In the genomic region with DNA sequence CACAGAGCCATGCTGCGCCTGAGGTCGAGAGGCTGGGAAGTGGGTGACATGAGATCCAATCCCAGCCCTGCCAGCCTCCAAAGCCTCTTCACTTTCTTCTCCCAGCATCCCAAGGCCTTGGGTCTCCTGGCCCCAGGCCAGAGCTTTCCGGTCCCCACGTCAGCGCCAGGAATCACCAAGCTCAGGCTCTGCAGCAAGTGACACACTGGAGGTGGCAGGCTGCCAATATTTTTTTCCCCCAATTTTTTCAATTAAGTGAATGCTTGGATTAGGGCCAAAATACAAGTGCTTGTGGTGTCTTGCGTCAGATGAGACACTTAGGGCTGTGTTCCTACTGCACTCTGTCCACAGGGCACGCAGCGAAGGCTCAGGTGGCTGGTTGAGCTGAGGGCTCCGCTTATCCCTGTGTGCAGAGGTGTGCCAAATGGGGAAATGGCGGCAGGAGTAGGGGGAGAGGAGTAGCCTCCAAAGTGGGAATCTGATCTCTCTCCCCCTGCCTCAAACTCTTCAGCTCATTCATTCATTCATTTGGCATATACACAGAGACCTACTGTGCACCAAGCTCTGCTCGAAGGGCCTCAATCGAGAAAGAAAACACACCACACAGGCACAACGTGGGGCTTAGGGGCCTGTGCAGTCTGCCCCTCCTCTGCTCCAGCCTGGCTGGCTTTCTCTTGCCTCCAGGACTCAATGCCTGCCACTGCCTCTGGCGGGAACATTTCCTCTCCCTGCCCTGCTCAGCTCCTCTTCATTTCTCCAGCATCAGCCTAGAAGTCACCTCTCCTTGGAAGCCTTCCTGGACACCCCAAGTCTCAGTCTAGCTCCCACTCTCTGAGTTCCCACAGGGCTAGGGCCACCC, we compare ENCODE assay signal across 9 cellular contexts. TPM values are rescaled to one million over a fixed set of nuclear protein-coding genes. Genes with fewer than 3 reads are reported as not detected.
DNase-seq lines count a peak whose midpoint lies in the region; ATAC-seq, FAIRE-seq and TF ChIP-seq lines count a peak whose summit lies in the region.
"Had no signal": no experiment of that assay in that cellular context is flagged by ENCODE, and none has a peak within 500 bp of the region (broad histone marks: within the 10 kb centered on the region; RNA-seq: fewer than 3 reads in every experiment).

No MANE protein-coding gene starts in this region.

- POLR2A ChIA-PET in HepG2 (lab: Yijun Ruan, JAX): interaction anchor here (1.1 kb wide), 1 partner anchor 12 kb away, joined by 3 read pairs; no protein-coding TSS in a partner anchor

- intact Hi-C loops in HepG2 (cut with micrococcal nuclease; ENCODE audit: unreplicated experiment): no loop called here

- H3K27ac ChIP-seq in brain microvascular endothelial cell: no peak overlapping the region
- H3K27ac ChIP-seq in HepG2 (ENCODE audit: extremely low read length, insufficient read depth, low read length): no peak overlapping the region
- H3K27ac ChIP-seq: neutrophil had no signal

- H3K4me3 ChIP-seq in brain microvascular endothelial cell (ENCODE audit: low read depth, low read length): no peak overlapping the region
- no peak overlapping the region for H3K4me3 ChIP-seq in HepG2 (replicated peaks in 1 of 3; ENCODE audit: insufficient read depth in 1 of 3, low read depth in 2 of 3, low read length in 3 of 3)

- ATAC-seq in HepG2 (peak; percentile 36), GM21619 (IDR thresholded peaks at IDR 0.05; ENCODE audit: unreplicated experiment) (no peak), HG03378 (IDR thresholded peaks at IDR 0.05; ENCODE audit: unreplicated experiment) (no peak), GM19328 (IDR thresholded peaks at IDR 0.05; ENCODE audit: unreplicated experiment) (no peak)

- H3K36me3 ChIP-seq in brain microvascular endothelial cell (replicated peaks): no peaks in the 10 kb centered on the region
- no peaks in the 10 kb centered on the region for H3K36me3 ChIP-seq in HepG2 (replicated peaks in 1 of 2; ENCODE audit: control insufficient read depth in 1 of 2, insufficient read depth in 2 of 2, low read length in 2 of 2)
- H3K36me3 ChIP-seq: neutrophil had no signal

- H3K4me1 ChIP-seq in HepG2 (ENCODE audit: insufficient read depth, low read length): peaks cover 34% of the 10 kb centered on the region

- no peak for FAIRE-seq in HepG2 (lab: Jason Lieb, UNC)

- WGBS in HepG2 (ENCODE audit: low lambda C conversion rate): 81% methylated on average over 14 of the region's 14 CpGs

- no peak for TF ChIP-seq CTCF in brain microvascular endothelial cell (IDR thresholded peaks at IDR 0.05; ENCODE audit: low read depth, low read length, missing control alignments)
- TF ChIP-seq CTCF in HepG2 (CRISPR knock-in tag; IDR thresholded peaks at IDR 0.05): no peak
- no peak for TF ChIP-seq CTCF in GM20000 (IDR thresholded peaks at IDR 0.05; ENCODE audit: extremely low read depth, missing control alignments)

- CTCF ChIA-PET in HepG2 (lab: Yijun Ruan, JAX; ENCODE audit: low intra/inter-chr PET ratio, low total read pairs): no interaction called here

- no peak for TF ChIP-seq EP300 in HepG2 (IDR thresholded peaks at IDR 0.05; ENCODE audit: low read depth in 2 of 2, low read length in 2 of 2)
- TF ChIP-seq EP300 in HepG2 (CRISPR knock-in tag; IDR thresholded peaks at IDR 0.05; ENCODE audit: borderline replicate concordance): no peak

- H3K4me2 ChIP-seq in HepG2 (ENCODE audit: low read depth, low read length): no peak overlapping the region

- no TSS peak for BruUV-seq in HepG2 (replicated peaks; lab: Mats Ljungman, UMichigan)

- in situ Hi-C loops in brain microvascular endothelial cell (cut with HindIII; ENCODE audit: low pct_ligation_motif_present, low sequenced_read_pairs): no loop called here
- in situ Hi-C loops in HepG2 (cut with HindIII; ENCODE audit: extremely low pct_ligation_motif_present, low pct_unique_long_range_greater_than_20kb): no loop called here

- no peak for TF ChIP-seq POLR2A in HepG2 (IDR thresholded peaks at IDR 0.05; ENCODE audit: insufficient read depth in 1 of 2, low read depth in 2 of 2, low read length in 2 of 2)

- no peaks in the 10 kb centered on the region for H4K20me1 ChIP-seq in HepG2 (ENCODE audit: insufficient read depth, low read length)

- peak; percentile 53 for DNase-seq in AG08396 (ENCODE audit: low spot score)
- peak; percentile 64 to 85 for DNase-seq in NCI-H2081 (lab: John Stamatoyannopoulos, UW)
- DNase-seq in brain microvascular endothelial cell: peak; percentile 93
- DNase-seq in HepG2 (ENCODE audit: low spot score): peak; percentile 23
- DNase-seq in GM20000 (ENCODE audit: low spot score): no peak

- no peak overlapping the region for H3K9ac ChIP-seq in HepG2 (ENCODE audit: insufficient read depth, low read depth, low read length)

- no peaks in the 10 kb centered on the region for H3K27me3 ChIP-seq in brain microvascular endothelial cell (replicated peaks)
- H3K27me3 ChIP-seq in HepG2 (ENCODE audit: control insufficient read depth in 1 of 2, insufficient read depth in 2 of 2, low read length in 2 of 2): no peaks in the 10 kb centered on the region; a peak in 1 of 5 replicates

- H3K79me2 ChIP-seq in HepG2 (ENCODE audit: insufficient read depth, low read length): no peaks in the 10 kb centered on the region

- H2AFZ ChIP-seq in HepG2 (ENCODE audit: low read length): no peak overlapping the region

- H3K9me3 ChIP-seq in HepG2 (ENCODE audit: low read length): no peaks in the 10 kb centered on the region
- H3K9me3 ChIP-seq: neutrophil had no signal

- TF ChIP-seq RAD21 in HepG2 (CRISPR knock-in tag; IDR thresholded peaks at IDR 0.05): no peak

TF ChIP-seq in HepG2, 621 proteins besides CTCF, POLR2A, EP300 and RAD21 (continues in another document):
- TF ChIP-seq, protein P1, sequence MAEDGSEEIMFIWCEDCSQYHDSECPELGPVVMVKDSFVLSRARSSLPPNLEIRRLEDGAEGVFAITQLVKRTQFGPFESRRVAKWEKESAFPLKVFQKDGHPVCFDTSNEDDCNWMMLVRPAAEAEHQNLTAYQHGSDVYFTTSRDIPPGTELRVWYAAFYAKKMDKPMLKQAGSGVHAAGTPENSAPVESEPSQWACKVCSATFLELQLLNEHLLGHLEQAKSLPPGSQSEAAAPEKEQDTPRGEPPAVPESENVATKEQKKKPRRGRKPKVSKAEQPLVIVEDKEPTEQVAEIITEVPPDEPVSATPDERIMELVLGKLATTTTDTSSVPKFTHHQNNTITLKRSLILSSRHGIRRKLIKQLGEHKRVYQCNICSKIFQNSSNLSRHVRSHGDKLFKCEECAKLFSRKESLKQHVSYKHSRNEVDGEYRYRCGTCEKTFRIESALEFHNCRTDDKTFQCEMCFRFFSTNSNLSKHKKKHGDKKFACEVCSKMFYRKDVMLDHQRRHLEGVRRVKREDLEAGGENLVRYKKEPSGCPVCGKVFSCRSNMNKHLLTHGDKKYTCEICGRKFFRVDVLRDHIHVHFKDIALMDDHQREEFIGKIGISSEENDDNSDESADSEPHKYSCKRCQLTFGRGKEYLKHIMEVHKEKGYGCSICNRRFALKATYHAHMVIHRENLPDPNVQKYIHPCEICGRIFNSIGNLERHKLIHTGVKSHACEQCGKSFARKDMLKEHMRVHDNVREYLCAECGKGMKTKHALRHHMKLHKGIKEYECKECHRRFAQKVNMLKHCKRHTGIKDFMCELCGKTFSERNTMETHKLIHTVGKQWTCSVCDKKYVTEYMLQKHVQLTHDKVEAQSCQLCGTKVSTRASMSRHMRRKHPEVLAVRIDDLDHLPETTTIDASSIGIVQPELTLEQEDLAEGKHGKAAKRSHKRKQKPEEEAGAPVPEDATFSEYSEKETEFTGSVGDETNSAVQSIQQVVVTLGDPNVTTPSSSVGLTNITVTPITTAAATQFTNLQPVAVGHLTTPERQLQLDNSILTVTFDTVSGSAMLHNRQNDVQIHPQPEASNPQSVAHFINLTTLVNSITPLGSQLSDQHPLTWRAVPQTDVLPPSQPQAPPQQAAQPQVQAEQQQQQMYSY (CRISPR knock-in tag; IDR thresholded peaks at IDR 0.05): no peak

RNA-seq across cellular contexts. Expression of a gene that starts 16.7 kb away (rescaled TPM):
- 3.4 and 3.8 TPM in 2 replicates for total RNA-seq in HepG2 (2016; rRNA removed; fragmentation: Illumina TruSeq; extraction: Trizol)
- 1.1 and 1.3 TPM in 2 replicates for total RNA-seq in HepG2 (2016; cell fraction: cytosol; rRNA removed; fragmentation: Illumina TruSeq; extraction: Trizol; ENCODE audit: low read depth)
- total RNA-seq in HepG2 (2016; cell fraction: insoluble cytoplasmic fraction; rRNA removed; fragmentation: Illumina TruSeq; extraction: Trizol): 3.2 and 3.8 TPM in 2 replicates
- 1.5 and 2.4 TPM in 2 replicates for total RNA-seq in HepG2 (2016; cell fraction: membrane; rRNA removed; fragmentation: Illumina TruSeq; extraction: Trizol)
- total RNA-seq in HepG2 (2016; cell fraction: nucleus; rRNA removed; fragmentation: Illumina TruSeq; extraction: Trizol): 3.8 TPM in 2 replicates
- polyA plus RNA-seq in HepG2 (2011; rRNA removed): 4.6 and 5.3 TPM in 2 replicates
- 1.9 and 2.4 TPM in 2 replicates for polyA plus RNA-seq in HepG2 (2011; cell fraction: cytosol; rRNA removed)
- polyA plus RNA-seq in HepG2 (2011; cell fraction: nucleus; rRNA removed): 6.3 and 6.6 TPM in 2 replicates
- polyA plus RNA-seq in HepG2 (2012): 3.7 and 4.6 TPM in 2 replicates
- 0.45 and 0.58 TPM in 2 replicates for polyA plus RNA-seq in HepG2 (2016; cell fraction: cytosol; fragmentation: Illumina TruSeq; extraction: Trizol; ENCODE audit: low read depth)
- 4.5 and 5.7 TPM in 2 replicates for polyA plus RNA-seq in HepG2 (2016; cell fraction: insoluble cytoplasmic fraction; fragmentation: Illumina TruSeq; extraction: Trizol; ENCODE audit: low read depth)
- 0.58 and 1.3 TPM in 2 replicates for polyA plus RNA-seq in HepG2 (2016; cell fraction: membrane; fragmentation: Illumina TruSeq; extraction: Trizol; ENCODE audit: low read depth)
- polyA plus RNA-seq in HepG2 (2016; cell fraction: nucleus; fragmentation: Illumina TruSeq; extraction: Trizol; ENCODE audit: insufficient read depth, low read depth): 4.4 and 5.5 TPM in 2 replicates
- 6.5 and 8.9 TPM in 2 replicates for polyA minus RNA-seq in HepG2 (2011; rRNA and poly(A)+ RNA removed; ENCODE audit: low replicate concordance)
- polyA minus RNA-seq in HepG2 (2011; cell fraction: cytosol; rRNA and poly(A)+ RNA removed): 4.5 and 5.0 TPM in 2 replicates
- 4.5 and 4.7 TPM in 2 replicates for polyA minus RNA-seq in HepG2 (2011; cell fraction: nucleus; rRNA and poly(A)+ RNA removed)
